ENCODE assay signal across 1 cellular context in the genomic region with DNA sequence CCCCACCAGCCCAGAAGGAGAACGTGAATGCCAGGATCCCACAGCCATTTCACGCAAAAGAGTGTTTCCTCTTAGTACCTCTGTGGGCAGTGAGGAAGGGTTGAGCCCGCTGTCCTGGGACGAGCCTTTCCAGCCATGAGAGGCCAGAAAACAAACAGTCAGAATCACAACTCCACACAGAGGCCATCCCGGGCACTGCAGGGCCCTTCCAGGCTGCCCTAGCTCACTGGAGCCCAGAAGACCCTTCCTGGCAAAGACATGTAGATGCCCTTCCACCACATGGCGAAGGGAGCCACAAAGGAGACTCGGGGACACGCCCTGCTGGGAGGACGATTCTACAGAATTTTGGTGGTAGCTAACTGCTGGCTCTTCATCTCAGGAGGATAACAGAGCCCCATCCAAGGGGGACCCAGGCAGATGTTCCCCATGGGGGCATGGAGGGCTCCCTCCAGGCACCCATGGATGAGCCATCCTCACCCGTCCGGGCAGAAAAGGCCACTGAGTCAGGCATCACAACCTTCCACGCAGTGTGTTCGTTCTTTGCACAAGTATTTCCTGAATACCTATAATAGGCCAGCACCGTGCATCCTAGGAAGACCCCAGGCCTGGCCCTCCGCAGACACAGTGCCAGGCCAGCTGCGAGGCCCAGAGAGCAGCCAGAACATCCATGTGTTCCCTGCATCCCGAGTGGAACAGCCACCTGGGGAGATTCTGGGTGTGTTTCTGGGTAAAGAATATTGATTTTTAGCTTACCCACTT.
TF ChIP-seq lines count a peak whose summit lies in the region.

No MANE protein-coding gene starts in this region.

TF ChIP-seq in K562, 482 proteins besides CTCF, POLR2A, EP300 and RAD21 (continued from another document):
- TF ChIP-seq, protein P1, sequence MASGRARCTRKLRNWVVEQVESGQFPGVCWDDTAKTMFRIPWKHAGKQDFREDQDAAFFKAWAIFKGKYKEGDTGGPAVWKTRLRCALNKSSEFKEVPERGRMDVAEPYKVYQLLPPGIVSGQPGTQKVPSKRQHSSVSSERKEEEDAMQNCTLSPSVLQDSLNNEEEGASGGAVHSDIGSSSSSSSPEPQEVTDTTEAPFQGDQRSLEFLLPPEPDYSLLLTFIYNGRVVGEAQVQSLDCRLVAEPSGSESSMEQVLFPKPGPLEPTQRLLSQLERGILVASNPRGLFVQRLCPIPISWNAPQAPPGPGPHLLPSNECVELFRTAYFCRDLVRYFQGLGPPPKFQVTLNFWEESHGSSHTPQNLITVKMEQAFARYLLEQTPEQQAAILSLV (tag; IDR thresholded peaks at IDR 0.05), result no peak
- TF ChIP-seq GABPB2 (CRISPR knock-in tag; conservative IDR thresholded peaks at IDR 0.05), result no peak
- no peak for TF ChIP-seq ZNF766 (CRISPR knock-in tag; conservative IDR thresholded peaks at IDR 0.05)
- TF ChIP-seq RHOXF2B (CRISPR knock-in tag; conservative IDR thresholded peaks at IDR 0.05), result no peak
- TF ChIP-seq YBX1 (IDR thresholded peaks at IDR 0.05), result no peak
- TF ChIP-seq, protein P2, sequence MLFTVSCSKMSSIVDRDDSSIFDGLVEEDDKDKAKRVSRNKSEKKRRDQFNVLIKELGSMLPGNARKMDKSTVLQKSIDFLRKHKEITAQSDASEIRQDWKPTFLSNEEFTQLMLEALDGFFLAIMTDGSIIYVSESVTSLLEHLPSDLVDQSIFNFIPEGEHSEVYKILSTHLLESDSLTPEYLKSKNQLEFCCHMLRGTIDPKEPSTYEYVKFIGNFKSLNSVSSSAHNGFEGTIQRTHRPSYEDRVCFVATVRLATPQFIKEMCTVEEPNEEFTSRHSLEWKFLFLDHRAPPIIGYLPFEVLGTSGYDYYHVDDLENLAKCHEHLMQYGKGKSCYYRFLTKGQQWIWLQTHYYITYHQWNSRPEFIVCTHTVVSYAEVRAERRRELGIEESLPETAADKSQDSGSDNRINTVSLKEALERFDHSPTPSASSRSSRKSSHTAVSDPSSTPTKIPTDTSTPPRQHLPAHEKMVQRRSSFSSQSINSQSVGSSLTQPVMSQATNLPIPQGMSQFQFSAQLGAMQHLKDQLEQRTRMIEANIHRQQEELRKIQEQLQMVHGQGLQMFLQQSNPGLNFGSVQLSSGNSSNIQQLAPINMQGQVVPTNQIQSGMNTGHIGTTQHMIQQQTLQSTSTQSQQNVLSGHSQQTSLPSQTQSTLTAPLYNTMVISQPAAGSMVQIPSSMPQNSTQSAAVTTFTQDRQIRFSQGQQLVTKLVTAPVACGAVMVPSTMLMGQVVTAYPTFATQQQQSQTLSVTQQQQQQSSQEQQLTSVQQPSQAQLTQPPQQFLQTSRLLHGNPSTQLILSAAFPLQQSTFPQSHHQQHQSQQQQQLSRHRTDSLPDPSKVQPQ (CRISPR knock-in tag; IDR thresholded peaks at IDR 0.05; ENCODE audit: borderline replicate concordance), result no peak
- TF ChIP-seq RFX1 (IDR thresholded peaks at IDR 0.05), result no peak
- no peak for TF ChIP-seq FOXJ3 (CRISPR knock-in tag; IDR thresholded peaks at IDR 0.05)
- TF ChIP-seq XRCC5 (IDR thresholded peaks at IDR 0.05; ENCODE audit: low read depth, low read length), result no peak
- no peak for TF ChIP-seq NR2F6 (CRISPR knock-in tag; IDR thresholded peaks at IDR 0.05)
- no peak for TF ChIP-seq ZFX (CRISPR knock-in tag; IDR thresholded peaks at IDR 0.05)
